In the genomic region with DNA sequence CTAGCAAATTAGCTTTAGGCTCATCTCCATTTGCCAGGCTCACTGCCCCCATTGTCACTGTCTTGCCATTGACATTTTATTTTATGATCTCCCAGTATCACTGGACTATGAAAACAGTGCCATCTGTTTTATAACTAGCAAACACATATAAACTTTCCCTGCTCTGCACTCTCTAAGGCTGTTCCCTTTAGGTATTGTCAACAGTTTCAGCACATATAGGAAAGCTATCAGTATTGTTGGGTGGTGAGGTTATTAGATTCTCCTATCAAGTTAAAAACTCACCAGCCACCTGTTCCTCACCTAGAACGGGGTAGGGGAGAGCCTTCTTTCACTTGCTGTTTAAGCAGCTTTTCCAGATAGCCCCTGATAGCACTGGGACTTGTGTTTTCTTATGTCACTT, we compare ENCODE assay signal across 13 cellular contexts. TPM values are rescaled to one million over a fixed set of nuclear protein-coding genes. Genes with fewer than 3 reads are reported as not detected.
DNase-seq lines count a peak whose midpoint lies in the region; ATAC-seq, FAIRE-seq and TF ChIP-seq lines count a peak whose summit lies in the region.
"Had no signal": no experiment of that assay in that cellular context is flagged by ENCODE, and none has a peak within 500 bp of the region (broad histone marks: within the 10 kb centered on the region; RNA-seq: fewer than 3 reads in every experiment).

No MANE protein-coding gene starts in this region.

- H3K27ac ChIP-seq in HUES48 (ENCODE audit: low read depth, low read length): peak overlapping the region; percentile 62
- H3K27ac ChIP-seq in coronary artery: peak overlapping the region; percentile 2 to 12

- no peak for FAIRE-seq in D721Med (lab: Jason Lieb, UNC)

- no peak overlapping the region for H3K4me3 Mint-ChIP-seq in natural killer cell treated with Interleukin-12 subunit alpha and Interleukin-12 subunit beta and Interleukin-15 and Interleukin-18, amount 100 ng/mL, for 72 hours
- H3K4me3 Mint-ChIP-seq: activated naive CD8-positive, alpha-beta T cell treated with anti-CD3 and anti-CD28 coated beads, Interleukin-2, amount 10 ng/mL, durations not matched to agents 7 days and 5 days; naive B cell had no signal

- H3K27me3 Mint-ChIP-seq in natural killer cell treated with Interleukin-12 subunit alpha and Interleukin-12 subunit beta and Interleukin-15 and Interleukin-18, amount 100 ng/mL, for 72 hours: no peaks in the 10 kb centered on the region
- H3K27me3 Mint-ChIP-seq: activated naive CD8-positive, alpha-beta T cell treated with anti-CD3 and anti-CD28 coated beads, Interleukin-2, amount 10 ng/mL, durations not matched to agents 7 days and 5 days; naive B cell had no signal

- H3K27ac Mint-ChIP-seq in natural killer cell treated with Interleukin-12 subunit alpha and Interleukin-12 subunit beta and Interleukin-15 and Interleukin-18, amount 100 ng/mL, for 72 hours: peak overlapping the region; percentile 95 to 98
- H3K27ac Mint-ChIP-seq: activated naive CD8-positive, alpha-beta T cell treated with anti-CD3 and anti-CD28 coated beads, Interleukin-2, amount 10 ng/mL, durations not matched to agents 7 days and 5 days had no signal

- H3K36me3 Mint-ChIP-seq in natural killer cell treated with Interleukin-12 subunit alpha and Interleukin-12 subunit beta and Interleukin-15 and Interleukin-18, amount 100 ng/mL, for 72 hours: peaks cover 48% of the 10 kb centered on the region

- H3K4me1 ChIP-seq in HUES48 (ENCODE audit: control insufficient read depth, insufficient read depth, low read length): peaks cover 12% of the 10 kb centered on the region

- H3K9ac ChIP-seq in HUES48 (ENCODE audit: low read depth, low read length): no peak overlapping the region

- ATAC-seq in natural killer cell treated with Interleukin-12 subunit alpha and Interleukin-12 subunit beta and Interleukin-15 and Interleukin-18, amount 100 ng/mL, for 72 hours: no peak

- H3K4me3 ChIP-seq in HUES48 (ENCODE audit: low read depth, low read length) (no peak overlapping the region), coronary artery (no peak overlapping the region)

- H3K9me3 ChIP-seq in HUES48 (ENCODE audit: control insufficient read depth, insufficient read depth, low read length): no peaks in the 10 kb centered on the region

- H3K36me3 ChIP-seq in HUES48 (ENCODE audit: control insufficient read depth, insufficient read depth, low read length): no peaks in the 10 kb centered on the region

- H3K27me3 ChIP-seq in HUES48 (ENCODE audit: control insufficient read depth, insufficient read depth, low read length): no peaks in the 10 kb centered on the region

- in situ Hi-C loops in ACHN (cut with HindIII; ENCODE audit: low pct_ligation_motif_present, low pct_unique_long_range_greater_than_20kb, low sequenced_read_pairs): no loop called here

- H3K9me3 Mint-ChIP-seq in natural killer cell treated with Interleukin-12 subunit alpha and Interleukin-12 subunit beta and Interleukin-15 and Interleukin-18, amount 100 ng/mL, for 72 hours: no peaks in the 10 kb centered on the region
- H3K9me3 Mint-ChIP-seq: naive B cell had no signal

- TF ChIP-seq CTCF in coronary artery (IDR thresholded peaks at IDR 0.05) (no peak), D721Med (IDR thresholded peaks at IDR 0.05; ENCODE audit: insufficient read depth, missing control alignments) (no peak)

- peak; percentile 32 for DNase-seq in ACHN
- DNase-seq in coronary artery (ENCODE audit: low spot score): no peak
- DNase-seq in natural killer cell treated with Interleukin-12 subunit alpha and Interleukin-12 subunit beta and Interleukin-15 and Interleukin-18, amount 100 ng/mL, for 72 hours (ENCODE audit: low spot score): no peak
- DNase-seq in superior temporal gyrus (ENCODE audit: extremely low spot score): no peak
- DNase-seq in D721Med (ENCODE audit: insufficient read length, low spot score): no peak
- DNase-seq in DMS114 treated with DMSO at 0.1 percent for 48 hours (lab: John Stamatoyannopoulos, UW; ENCODE audit: unreplicated experiment): no peak
- no peak for DNase-seq in DMS153 treated with DMSO at 0.1 percent for 48 hours (lab: John Stamatoyannopoulos, UW; ENCODE audit: unreplicated experiment)
- DNase-seq: activated naive CD8-positive, alpha-beta T cell treated with anti-CD3 and anti-CD28 coated beads, Interleukin-2, amount 10 ng/mL, durations not matched to agents 7 days and 5 days; DMS79 treated with DMSO at 0.1 percent for 48 hours; naive B cell; NCI-H524 treated with DMSO at 0.1 percent for 48 hours; T1000 had no signal

- H3K4me1 Mint-ChIP-seq in natural killer cell treated with Interleukin-12 subunit alpha and Interleukin-12 subunit beta and Interleukin-15 and Interleukin-18, amount 100 ng/mL, for 72 hours (ENCODE audit: low read depth in 2 of 2): peaks cover 49 to 50% of the 10 kb centered on the region in 2 donors

RNA-seq across cellular contexts. Expression of a gene that starts 32.5 kb away (rescaled TPM):
- 100 to 1,000 TPM; 366 to 438 TPM for total RNA-seq in natural killer cell treated with Interleukin-12 subunit alpha and Interleukin-12 subunit beta and Interleukin-15 and Interleukin-18, amount 100 ng/mL, for 72 hours

RNA-seq across cellular contexts. Expression of a gene that starts 34.5 kb away (rescaled TPM):
- total RNA-seq in natural killer cell treated with Interleukin-12 subunit alpha and Interleukin-12 subunit beta and Interleukin-15 and Interleukin-18, amount 100 ng/mL, for 72 hours: 10 to 100 TPM; 17.5 to 23.0 TPM
